In genomic region chr10:102631525-102632393, GRCh38 we compare ENCODE assay signal across 16 cellular contexts. TPM values are rescaled to one million over a fixed set of nuclear protein-coding genes. Genes with fewer than 3 reads are reported as not detected.
A peak's percentile ranks its signal among the peaks of the same experiment; 100 is the strongest.
DNase-seq lines count a peak whose midpoint lies in the region; ATAC-seq, FAIRE-seq and TF ChIP-seq lines count a peak whose summit lies in the region.
"Had no signal": no experiment of that assay in that cellular context is flagged by ENCODE, and none has a peak within 500 bp of the region (broad histone marks: within the 10 kb centered on the region; RNA-seq: fewer than 3 reads in every experiment).

No MANE protein-coding gene starts in this region.

- H3K9me3 Mint-ChIP-seq in T-helper 2 cell treated with Interferon-gamma antibody and Interleukin-4, amounts not matched to agents 5 μg/mL and 100 μg/mL, for 36 hours = no peaks in the 10 kb centered on the region
- H3K9me3 Mint-ChIP-seq in activated CD8-positive, alpha-beta T cell treated with anti-CD3 and anti-CD28 coated beads, Interleukin-2, amount 10 ng/mL, durations not matched to agents 7 days and 5 days (ENCODE audit: insufficient read depth) = no peaks in the 10 kb centered on the region
- H3K9me3 Mint-ChIP-seq: IgD-negative memory B cell had no signal

- H3K4me1 ChIP-seq in kidney (ENCODE audit: control insufficient read depth in 1 of 2, insufficient read depth in 1 of 2, low read depth in 1 of 2, low read length in 2 of 2) (peaks cover 23 to 46% of the 10 kb centered on the region in 2 donors), spleen (peaks cover 46 to 99% (median 73%) of the 10 kb centered on the region in 6 donors)

- no peak overlapping the region for H3K4me3 ChIP-seq in kidney (ENCODE audit: low read length in 2 of 2)
- H3K4me3 ChIP-seq in spleen = no peak overlapping the region
- H3K4me3 ChIP-seq: suprapubic skin had no signal

- 81 to 87% (median 83%) methylated on average over 10 of the region's 10 CpGs for WGBS in spleen, 5 donors

- no peaks in the 10 kb centered on the region for H3K27me3 Mint-ChIP-seq in T-helper 2 cell treated with Interferon-gamma antibody and Interleukin-4, amounts not matched to agents 5 μg/mL and 100 μg/mL, for 36 hours (ENCODE audit: low read depth)
- no peaks in the 10 kb centered on the region for H3K27me3 Mint-ChIP-seq in activated CD8-positive, alpha-beta T cell treated with anti-CD3 and anti-CD28 coated beads, Interleukin-2, amount 10 ng/mL, durations not matched to agents 7 days and 5 days (ENCODE audit: low read depth)
- H3K27me3 Mint-ChIP-seq: IgD-negative memory B cell, naive B cell had no signal

- H3K27ac Mint-ChIP-seq in T-helper 2 cell treated with Interferon-gamma antibody and Interleukin-4, amounts not matched to agents 5 μg/mL and 100 μg/mL, for 36 hours = peak overlapping the region; percentile 38
- peak overlapping the region; percentile 80 for H3K27ac Mint-ChIP-seq in activated CD8-positive, alpha-beta T cell treated with anti-CD3 and anti-CD28 coated beads, Interleukin-2, amount 10 ng/mL, durations not matched to agents 7 days and 5 days

- intact Hi-C loops in kidney (cut with DNase I) = no loop called here
- intact Hi-C loops in spleen (cut with DNase I; ENCODE audit: low total_unique reads) = no loop called here

- H3K9me3 ChIP-seq in kidney (ENCODE audit: control insufficient read depth in 1 of 2, low read length in 2 of 2) = no peaks in the 10 kb centered on the region
- no peaks in the 10 kb centered on the region for H3K9me3 ChIP-seq in spleen
- H3K9me3 ChIP-seq: suprapubic skin had no signal

- H3K36me3 ChIP-seq in kidney (ENCODE audit: control insufficient read depth in 1 of 2, insufficient read depth in 2 of 2, low read length in 2 of 2) = peaks cover 5 to 6% of the 10 kb centered on the region in 2 donors
- H3K36me3 ChIP-seq in spleen = peaks cover 0 to 52% (median 8%) of the 10 kb centered on the region in 6 donors

- peaks cover 4% of the 10 kb centered on the region for H3K36me3 Mint-ChIP-seq in T-helper 2 cell treated with Interferon-gamma antibody and Interleukin-4, amounts not matched to agents 5 μg/mL and 100 μg/mL, for 36 hours (ENCODE audit: low read depth)
- H3K36me3 Mint-ChIP-seq in activated CD8-positive, alpha-beta T cell treated with anti-CD3 and anti-CD28 coated beads, Interleukin-2, amount 10 ng/mL, durations not matched to agents 7 days and 5 days (ENCODE audit: low read depth) = no peaks in the 10 kb centered on the region

- no peak for FAIRE-seq in kidney (lab: Jason Lieb, UNC)

- POLR2A ChIA-PET in activated CD8-positive, alpha-beta T cell treated with anti-CD3 and anti-CD28 coated beads, Interleukin-2, amount 10 ng/mL, durations not matched to agents 7 days and 5 days (lab: Charles Lee) = interaction anchor here (1.1 to 1.2 kb wide), 2 partner anchors 13 to 18 kb away, joined by 3 to 4 read pairs; partner anchors contain the start of gene TRIM8

- H3K27ac ChIP-seq in kidney (ENCODE audit: low read depth in 2 of 2, low read length in 2 of 2) (no peak overlapping the region), spleen (peak overlapping the region in 7 of 8 donors; percentile 77 to 88 (median 81))

- H3K27me3 ChIP-seq in spleen (replicated peaks in 1 of 7) = no peaks in the 10 kb centered on the region
- H3K27me3 ChIP-seq: suprapubic skin had no signal

- no peak for ATAC-seq in activated CD8-positive, alpha-beta T cell treated with anti-CD3 and anti-CD28 coated beads, Interleukin-2, amount 10 ng/mL, durations not matched to agents 7 days and 5 days
- ATAC-seq in HG03354 (IDR thresholded peaks at IDR 0.05; ENCODE audit: poor library complexity, severe bottlenecking, unreplicated experiment) = no peak
- ATAC-seq: PC-3 had no signal

- H3K4me1 Mint-ChIP-seq in T-helper 2 cell treated with Interferon-gamma antibody and Interleukin-4, amounts not matched to agents 5 μg/mL and 100 μg/mL, for 36 hours (ENCODE audit: low read depth) = peaks cover 37% of the 10 kb centered on the region
- H3K4me1 Mint-ChIP-seq in activated CD8-positive, alpha-beta T cell treated with anti-CD3 and anti-CD28 coated beads, Interleukin-2, amount 10 ng/mL, durations not matched to agents 7 days and 5 days (ENCODE audit: low read depth) = peaks cover 54% of the 10 kb centered on the region

- no peak overlapping the region for H3K9ac ChIP-seq in kidney (ENCODE audit: low read length in 2 of 2)

- CTCF ChIA-PET in activated CD8-positive, alpha-beta T cell treated with anti-CD3 and anti-CD28 coated beads, Interleukin-2, amount 10 ng/mL, durations not matched to agents 7 days and 5 days (lab: Charles Lee) = interaction anchor here (0.6 to 1.9 kb wide), 7 partner anchors 9 to 48 kb away, joined by 3 to 9 read pairs (median 4); partner anchors contain the start of gene TRIM8

- TF ChIP-seq CTCF in kidney (IDR thresholded peaks at IDR 0.05; ENCODE audit: borderline replicate concordance, extremely low read depth, insufficient read depth) (no peak), spleen (IDR thresholded peaks at IDR 0.05 in 8 of 11, conservative IDR thresholded peaks at IDR 0.05 in 3 of 11) (no peak)

- no peak for DNase-seq in T-helper 2 cell treated with Interferon-gamma antibody and Interleukin-4, amounts not matched to agents 5 μg/mL and 100 μg/mL, for 36 hours (ENCODE audit: low spot score)
- no peak for DNase-seq in T-helper 2 cell
- DNase-seq in activated CD8-positive, alpha-beta T cell treated with anti-CD3 and anti-CD28 coated beads, Interleukin-2, amount 10 ng/mL, durations not matched to agents 7 days and 5 days = no peak
- peak; percentile 58 for DNase-seq in kidney
- peak; percentile 49 for DNase-seq in spleen
- DNase-seq in NCI-H2171 (lab: John Stamatoyannopoulos, UW) = no peak
- no peak for DNase-seq in DMS153 (lab: John Stamatoyannopoulos, UW)
- DNase-seq: 8988T; activated gamma-delta T cell; naive B cell; NCI-H2107; PC-3; stimulated activated CD4-positive, alpha-beta T cell treated with anti-CD3 and anti-CD28 coated beads, Interleukin-2, amount 100 ng/mL, for 48 hours had no signal

- TF ChIP-seq POLR2A in spleen (IDR thresholded peaks at IDR 0.05) = no peak

- H3K4me3 Mint-ChIP-seq in T-helper 2 cell treated with Interferon-gamma antibody and Interleukin-4, amounts not matched to agents 5 μg/mL and 100 μg/mL, for 36 hours = no peak overlapping the region
- no peak overlapping the region for H3K4me3 Mint-ChIP-seq in activated CD8-positive, alpha-beta T cell treated with anti-CD3 and anti-CD28 coated beads, Interleukin-2, amount 10 ng/mL, durations not matched to agents 7 days and 5 days
- H3K4me3 Mint-ChIP-seq: naive B cell had no signal

RNA-seq across cellular contexts. Expression of gene TRIM8, which starts 12.5 kb away (rescaled TPM):
- 10 to 100 TPM; 45.0 to 47.1 TPM for total RNA-seq in activated CD8-positive, alpha-beta T cell treated with anti-CD3 and anti-CD28 coated beads, Interleukin-2, amount 10 ng/mL, durations not matched to agents 7 days and 5 days
- total RNA-seq in kidney (198 TPM), spleen (100 to 1,000 TPM in 2 of 7 donors, 10 to 100 TPM in 5; 86.3 to 116 (median 94.9) TPM)
- polyA plus RNA-seq in kidney (ENCODE audit: insufficient read depth, low read depth, low replicate concordance) (160 TPM), spleen (10 to 100 TPM; 23.5 to 37.6 (median 27.0) TPM)

Comparison
In these comparisons a context has a peak if more than half of its experiments do, and no peak if none do; other contexts are left out.
1. DNase-seq: peak in kidney (single experiment) and spleen (single experiment); none in T-helper 2 cell treated with Interferon-gamma antibody and Interleukin-4, amounts not matched to agents 5 μg/mL and 100 μg/mL, for 36 hours (single experiment), T-helper 2 cell (0 of 5), activated CD8-positive, alpha-beta T cell treated with anti-CD3 and anti-CD28 coated beads, Interleukin-2, amount 10 ng/mL, durations not matched to agents 7 days and 5 days (single experiment), NCI-H2171 (single experiment) and DMS153 (single experiment).
2. H3K27ac ChIP-seq: peak in spleen (7 of 8); none in kidney (0 of 2).